ENCODE assay signal across 3 cellular contexts in genomic region chr13:22256111-22256639, GRCh38.
TF ChIP-seq lines count a peak whose summit lies in the region.

No MANE protein-coding gene starts in this region.

TF ChIP-seq in IMR-90, 13 proteins besides CTCF, POLR2A, EP300 and RAD21:
- TF ChIP-seq MAFK (IDR thresholded peaks at IDR 0.05; ENCODE audit: low read depth, low read length) (peak; percentile 100), SMC3 (IDR thresholded peaks at IDR 0.05; ENCODE audit: low read depth, low read length) (no peak)

TF ChIP-seq in K562, 482 proteins besides CTCF, POLR2A, EP300 and RAD21:
- TF ChIP-seq GTF3C2 (IDR thresholded peaks at IDR 0.05; ENCODE audit: borderline replicate concordance, extremely low read depth, insufficient read length) (no peak), ZKSCAN3 (CRISPR knock-in tag; IDR thresholded peaks at IDR 0.05) (no peak), GTF2F1 (IDR thresholded peaks at IDR 0.05; ENCODE audit: low read depth, low read length) (no peak), ZNF146 (CRISPR knock-in tag; IDR thresholded peaks at IDR 0.05; ENCODE audit: unreplicated experiment) (no peak), NR2F6 (CRISPR knock-in tag; IDR thresholded peaks at IDR 0.05) (no peak), ZNF316 (IDR thresholded peaks at IDR 0.05) (peak; percentile 92), MAFF (IDR thresholded peaks at IDR 0.05; ENCODE audit: low read length) (peak; percentile 96), ZNF644 (tag; IDR thresholded peaks at IDR 0.05; ENCODE audit: low read depth) (no peak), MAFG (tag; conservative IDR thresholded peaks at IDR 0.05) (peak; percentile 86), MAFK (IDR thresholded peaks at IDR 0.05; ENCODE audit: low read length) (peak; percentile 98), C11orf30 (IDR thresholded peaks at IDR 0.05; ENCODE audit: low read depth) (peak; percentile 78)
TF ChIP-seq in K562: peak in this region for 5.

TF ChIP-seq in HEK293T, 16 proteins besides CTCF, POLR2A, EP300 and RAD21:
- TF ChIP-seq NFRKB (IDR thresholded peaks at IDR 0.05) (no peak), ARNT (IDR thresholded peaks at IDR 0.05) (no peak), TARDBP (IDR thresholded peaks at IDR 0.05) (no peak), BHLHE40 (IDR thresholded peaks at IDR 0.05; ENCODE audit: borderline replicate concordance) (no peak), SP1 (IDR thresholded peaks at IDR 0.05) (no peak), FOXM1 (IDR thresholded peaks at IDR 0.05; ENCODE audit: borderline replicate concordance) (no peak), FOXK2 (IDR thresholded peaks at IDR 0.05) (no peak), SUZ12 (IDR thresholded peaks at IDR 0.05) (no peak), HDGF (IDR thresholded peaks at IDR 0.05; ENCODE audit: borderline replicate concordance) (no peak), ELF4 (IDR thresholded peaks at IDR 0.05) (no peak), FOXA1 (IDR thresholded peaks at IDR 0.05) (no peak), ZNF384 (IDR thresholded peaks at IDR 0.05) (no peak), LEF1 (IDR thresholded peaks at IDR 0.05; ENCODE audit: borderline replicate concordance) (no peak)
- TF ChIP-seq, protein P1, sequence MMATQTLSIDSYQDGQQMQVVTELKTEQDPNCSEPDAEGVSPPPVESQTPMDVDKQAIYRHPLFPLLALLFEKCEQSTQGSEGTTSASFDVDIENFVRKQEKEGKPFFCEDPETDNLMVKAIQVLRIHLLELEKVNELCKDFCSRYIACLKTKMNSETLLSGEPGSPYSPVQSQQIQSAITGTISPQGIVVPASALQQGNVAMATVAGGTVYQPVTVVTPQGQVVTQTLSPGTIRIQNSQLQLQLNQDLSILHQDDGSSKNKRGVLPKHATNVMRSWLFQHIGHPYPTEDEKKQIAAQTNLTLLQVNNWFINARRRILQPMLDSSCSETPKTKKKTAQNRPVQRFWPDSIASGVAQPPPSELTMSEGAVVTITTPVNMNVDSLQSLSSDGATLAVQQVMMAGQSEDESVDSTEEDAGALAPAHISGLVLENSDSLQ (IDR thresholded peaks at IDR 0.05) = no peak
